ENCODE assay signal across 14 cellular contexts in genomic region chr12:5257763-5258475, GRCh38.
"Had no signal": no experiment of that assay in that cellular context is flagged by ENCODE, and none has a peak within 500 bp of the region (broad histone marks: within the 10 kb centered on the region; RNA-seq: fewer than 3 reads in every experiment).

No MANE protein-coding gene starts in this region.

- H3K9me3 ChIP-seq: lower lobe of right lung, spleen, uterus had no signal

- H3K27me3 ChIP-seq: uterus had no signal

- H3K4me3 ChIP-seq: dorsolateral prefrontal cortex, lower lobe of right lung, spleen, uterus had no signal

- H3K27ac ChIP-seq: dorsolateral prefrontal cortex, lower lobe of right lung, spleen, uterus had no signal

- H3K4me1 ChIP-seq: lower lobe of right lung, spleen, uterus had no signal

- ATAC-seq: stimulated activated naive B cell treated with anti-CD40 and anti-IgM and Interleukin-4, amounts not matched to agents 10 μg/mL and 1 μg/mL and 100 μg/mL, for 72 hours had no signal

- H3K36me3 ChIP-seq: lower lobe of right lung, spleen, uterus had no signal

- DNase-seq: activated CD4-positive, alpha-beta memory T cell treated with anti-CD3 and anti-CD28 coated beads for 36 hours; activated CD4-positive, alpha-beta T cell treated with anti-CD3 and anti-CD28 coated beads for 4 hours; activated T-cell treated with anti-CD3 and anti-CD28 coated beads for 4 hours; amygdala; caudate nucleus; dorsolateral prefrontal cortex; hippocampal formation; lower lobe of right lung; posterior cingulate gyrus; retina; spleen; stimulated activated CD4-positive, alpha-beta T cell treated with anti-CD3 and anti-CD28 coated beads, Interleukin-4, amount 100 ng/mL, for 4 hours; stimulated activated naive B cell treated with anti-CD40 and anti-IgM and Interleukin-4, amounts not matched to agents 10 μg/mL and 1 μg/mL and 100 μg/mL, for 72 hours; uterus had no signal
